22 cellular contexts compared by ENCODE assay signal in genomic region chr12:119406322-119406721, GRCh38.
"Had no signal": no experiment of that assay in that cellular context is flagged by ENCODE, and none has a peak within 500 bp of the region (broad histone marks: within the 10 kb centered on the region; RNA-seq: fewer than 3 reads in every experiment).

No MANE protein-coding gene starts in this region.

- ATAC-seq: left lobe of liver; natural killer cell treated with Interleukin-12 subunit alpha and Interleukin-12 subunit beta and Interleukin-15 and Interleukin-18, amount 100 ng/mL, for 72 hours had no signal

- H3K27ac ChIP-seq: dorsolateral prefrontal cortex, neural progenitor cell, ovary, stomach had no signal

- H3K4me1 ChIP-seq: neural progenitor cell had no signal

- H3K9me3 ChIP-seq: ovary, stomach had no signal

- H3K27me3 ChIP-seq: neural progenitor cell, ovary, stomach had no signal

- DNase-seq: cortex of kidney; dorsolateral prefrontal cortex; effector CD8-positive, alpha-beta T cell; foreskin melanocyte; head of caudate nucleus; hypothalamus; kidney glomerular epithelial cell; mesenchymal stem cell; midbrain; nucleus accumbens; ovary; right cardiac atrium; small intestine; stimulated activated CD4-positive, alpha-beta T cell treated with anti-CD3 and anti-CD28 coated beads, Interleukin-12 subunit alpha, Interleukin-12 subunit beta, amount 100 ng/mL, for 4 hours; stimulated activated naive CD4-positive, alpha-beta T cell; stomach; substantia nigra; trophoblast cell had no signal

- H3K4me3 ChIP-seq: dorsolateral prefrontal cortex, lung, neural progenitor cell, ovary, stomach had no signal

- H3K36me3 ChIP-seq: neural progenitor cell, ovary, stomach had no signal
